Comparison of ENCODE assay signal across 1 cellular context in genomic region chr4:81687470-81687869, GRCh38.
TF ChIP-seq lines count a peak whose summit lies in the region.

No MANE protein-coding gene starts in this region.

TF ChIP-seq in HepG2, 621 proteins besides CTCF, POLR2A, EP300 and RAD21 (continued from another document):
- TF ChIP-seq MTERF4 (CRISPR knock-in tag; IDR thresholded peaks at IDR 0.05) (no peak), NFRKB (IDR thresholded peaks at IDR 0.05) (no peak), ZNF230 (CRISPR knock-in tag; IDR thresholded peaks at IDR 0.05) (no peak), HMG20B (CRISPR knock-in tag; conservative IDR thresholded peaks at IDR 0.05) (no peak), RBFOX2 (IDR thresholded peaks at IDR 0.05; ENCODE audit: low read depth, low read length) (no peak), TEAD3 (CRISPR knock-in tag; optimal IDR thresholded peaks at IDR 0.05; ENCODE audit: borderline replicate concordance) (no peak), TRIM22 (IDR thresholded peaks at IDR 0.05) (no peak)
TF ChIP-seq in HepG2: peak in this region for 0.
